In the genomic region with DNA sequence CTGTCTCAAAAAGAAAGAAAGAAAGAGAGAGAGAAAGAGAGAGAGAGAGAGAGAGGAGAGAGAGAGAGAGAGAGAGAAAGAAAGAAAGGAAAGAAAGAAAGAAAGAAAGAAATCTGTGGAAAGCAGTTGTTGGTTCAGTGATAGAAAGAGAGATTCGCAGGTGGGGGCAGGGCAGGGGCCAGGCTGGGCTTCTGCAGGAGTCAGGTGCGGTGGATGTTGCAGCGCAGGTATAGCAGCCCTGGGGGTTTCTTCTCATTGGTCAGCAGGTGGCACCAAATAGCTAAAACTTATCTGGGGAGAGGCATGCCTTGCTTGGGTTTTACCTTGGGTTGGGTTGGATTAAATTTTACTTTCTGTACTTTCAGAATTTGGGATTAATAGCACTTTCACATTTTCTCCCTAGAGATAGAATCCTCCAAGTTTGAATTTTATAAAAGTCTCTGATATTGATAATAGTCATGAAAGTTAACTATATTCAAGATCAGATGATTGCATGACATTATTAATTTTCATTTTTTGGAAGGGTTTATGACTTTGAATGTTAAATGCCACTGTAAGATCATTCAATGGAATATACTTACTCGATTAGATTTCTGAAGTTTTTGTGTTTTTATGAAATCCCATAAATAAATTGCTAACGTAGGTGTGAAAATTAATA, we compare ENCODE assay signal across 8 cellular contexts.
DNase-seq lines count a peak whose midpoint lies in the region; ATAC-seq and TF ChIP-seq lines count a peak whose summit lies in the region.

No MANE protein-coding gene starts in this region.

- peak; percentile 71 for DNase-seq in GM13976 (ENCODE audit: low spot score)
- DNase-seq in NCI-H1105 (lab: John Stamatoyannopoulos, UW): peak; percentile 76
- peak; percentile 28 to 71 (median 62) for DNase-seq in T-helper 1 cell
- peak; percentile 2 for DNase-seq in amniotic stem cell (lab: John Stamatoyannopoulos, UW)
- peak; percentile 81 for DNase-seq in islet precursor cell
- peak; percentile 21 to 36 for DNase-seq in stimulated activated CD4-positive, alpha-beta T cell treated with anti-CD3 and anti-CD28 coated beads, Interleukin-4, amount 100 ng/mL, for 48 hours (ENCODE audit: low read depth in 2 of 2)
- no peak for DNase-seq in cerebellar nuclear complex (lab: John Stamatoyannopoulos, UW)

- peak; percentile 78 for TF ChIP-seq CTCF in GM13976 (IDR thresholded peaks at IDR 0.05; ENCODE audit: borderline replicate concordance, control extremely low read depth, extremely low read depth, insufficient read depth, missing control alignments)

- in situ Hi-C loops in GM13976 (cut with MboI; ENCODE audit: low sequenced_read_pairs, unreplicated experiment): loop anchor here (5.0 to 10.0 kb wide), 2 partner anchors 135 to 182 kb away; no protein-coding TSS in a partner anchor

- peak; percentile 67 for ATAC-seq in HG02623 (IDR thresholded peaks at IDR 0.05; ENCODE audit: unreplicated experiment)

Comparison
In these comparisons a context has a peak if more than half of its experiments do, and no peak if none do; other contexts are left out.
1. DNase-seq: peak in GM13976 (single experiment), NCI-H1105 (single experiment), T-helper 1 cell (5 of 5), amniotic stem cell (single experiment), islet precursor cell (single experiment) and stimulated activated CD4-positive, alpha-beta T cell treated with anti-CD3 and anti-CD28 coated beads, Interleukin-4, amount 100 ng/mL, for 48 hours (2 of 2); none in cerebellar nuclear complex (0 of 2).